8 cellular contexts compared by ENCODE assay signal in the genomic region with DNA sequence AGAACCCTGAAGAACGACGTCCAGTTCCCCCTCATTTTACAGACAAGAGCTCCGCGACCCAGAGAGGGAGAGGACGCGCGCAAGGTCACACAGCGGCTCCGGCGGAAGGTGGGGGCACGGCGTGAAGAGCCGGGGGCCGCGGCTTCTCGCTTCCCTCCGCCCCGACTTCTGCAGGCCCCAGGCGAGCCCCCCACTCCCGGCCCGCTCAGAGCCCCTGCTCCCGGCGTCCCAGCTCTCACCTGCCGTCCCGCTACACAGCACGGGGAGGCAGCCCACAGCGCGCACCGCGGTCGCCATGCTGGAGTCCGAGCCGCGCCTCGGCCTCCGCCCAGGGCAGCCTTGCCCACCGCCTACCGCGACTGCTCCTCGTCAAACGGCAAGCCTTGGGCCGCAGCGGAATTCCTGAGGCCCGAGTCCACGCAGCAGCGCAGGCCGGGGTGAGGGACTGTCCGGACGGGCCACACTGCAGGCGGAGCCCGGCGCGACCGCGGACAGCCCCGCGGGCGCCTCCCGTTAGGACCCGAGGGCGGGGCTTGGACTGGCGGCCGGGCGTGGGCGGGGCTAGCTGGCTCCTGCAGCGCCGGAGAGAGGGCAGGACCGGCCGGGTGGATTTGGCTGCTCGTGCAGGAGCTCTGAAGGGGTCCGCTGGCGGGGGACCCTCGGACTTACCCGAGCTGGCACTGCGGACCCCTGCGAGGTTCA. TPM values are rescaled to one million over a fixed set of nuclear protein-coding genes. Genes with fewer than 3 reads are reported as not detected.
DNase-seq lines count a peak whose midpoint lies in the region; ATAC-seq and TF ChIP-seq lines count a peak whose summit lies in the region.

A gene (minus strand): TSS at position 314 of the 702 bp plus-strand sequence. CDS start 17 bp downstream, at position 297.

- no peaks in the 10 kb centered on the region for H3F3A ChIP-seq in DOHH2 (ENCODE audit: control insufficient read depth, insufficient read depth)

- H4K20me1 ChIP-seq in DOHH2 (ENCODE audit: control insufficient read depth, insufficient read depth, low read depth, low read length) = peaks cover 8% of the 10 kb centered on the region

- no peaks in the 10 kb centered on the region for H3K27me3 Mint-ChIP-seq in activated T-helper 2 cell treated with anti-CD3 and anti-CD28 coated beads, Interferon-gamma antibody, Interleukin-2, Interleukin-4, amounts not matched to agents 10 μg/mL and 5 μg/mL and 100 μg/mL, durations not matched to agents 14 hours and 24 hours and 36 hours (ENCODE audit: low read depth)
- H3K27me3 Mint-ChIP-seq in nephron progenitor cell (ENCODE audit: low read depth, poor library complexity) = peaks cover 17% of the 10 kb centered on the region
- no peaks in the 10 kb centered on the region for H3K27me3 Mint-ChIP-seq in stimulated activated naive CD8-positive, alpha-beta T cell treated with anti-CD3 and anti-CD28 coated beads, Interleukin-15, amount 100 ng/mL, for 72 hours

- in situ Hi-C loops in KBM-7 (cut with MboI; ENCODE audit: low pct_unique_long_range_greater_than_20kb, low sequenced_read_pairs) = no loop called here

- ATAC-seq in GM21717 (IDR thresholded peaks at IDR 0.05; ENCODE audit: unreplicated experiment) = peak; percentile 97
- peak; percentile 92 for ATAC-seq in RWPE2 (ENCODE audit: low read depth)
- ATAC-seq in stimulated activated naive CD8-positive, alpha-beta T cell treated with anti-CD3 and anti-CD28 coated beads, Interleukin-15, amount 100 ng/mL, for 72 hours = peak; percentile 95

- intact Hi-C loops in activated T-helper 2 cell treated with anti-CD3 and anti-CD28 coated beads, Interferon-gamma antibody, Interleukin-2, Interleukin-4, amounts not matched to agents 10 μg/mL and 5 μg/mL and 100 μg/mL, durations not matched to agents 14 hours and 24 hours and 36 hours (cut with micrococcal nuclease) = loop anchor here (1.0 to 2.0 kb wide), 2 partner anchors 43 to 86 kb away; a partner anchor contains a TSS

- H3K9me2 ChIP-seq in DOHH2 (replicated peaks; ENCODE audit: control insufficient read depth, low read length) = no peaks in the 10 kb centered on the region

- H3K27me3 ChIP-seq in DOHH2 (ENCODE audit: control insufficient read depth, low read length) (no peaks in the 10 kb centered on the region), RWPE2 (ENCODE audit: insufficient read depth, poor library complexity, severe bottlenecking) (no peaks in the 10 kb centered on the region)

- peak within 1 kb of the TSS; percentile 96 for H3K4me3 Mint-ChIP-seq in activated T-helper 2 cell treated with anti-CD3 and anti-CD28 coated beads, Interferon-gamma antibody, Interleukin-2, Interleukin-4, amounts not matched to agents 10 μg/mL and 5 μg/mL and 100 μg/mL, durations not matched to agents 14 hours and 24 hours and 36 hours (ENCODE audit: low read depth)
- H3K4me3 Mint-ChIP-seq in nephron progenitor cell = peak within 1 kb of the TSS; percentile 98
- H3K4me3 Mint-ChIP-seq in stimulated activated naive CD8-positive, alpha-beta T cell treated with anti-CD3 and anti-CD28 coated beads, Interleukin-15, amount 100 ng/mL, for 72 hours = peak within 1 kb of the TSS; percentile 95 to 97

- H3K9me3 ChIP-seq in DOHH2 (ENCODE audit: control insufficient read depth, insufficient read depth, low read length) (no peaks in the 10 kb centered on the region), RWPE2 (ENCODE audit: severe bottlenecking) (no peaks in the 10 kb centered on the region)

- TF ChIP-seq CTCF in DOHH2 (IDR thresholded peaks at IDR 0.05; ENCODE audit: low read depth, low read length, poor library complexity, severe bottlenecking) = no peak
- TF ChIP-seq CTCF in RWPE2 (IDR thresholded peaks at IDR 0.05; ENCODE audit: poor library complexity, severe bottlenecking) = no peak
- no peak for TF ChIP-seq CTCF in fibroblast of pulmonary artery (IDR thresholded peaks at IDR 0.05; ENCODE audit: low read length, missing control alignments)
- no peak for TF ChIP-seq CTCF in nephron progenitor cell (IDR thresholded peaks at IDR 0.05)

- peaks cover 48% of the 10 kb centered on the region for H3K79me2 ChIP-seq in DOHH2 (ENCODE audit: control insufficient read depth, low read length)

- DNase-seq in KBM-7 (peak; percentile 82), RWPE2 (ENCODE audit: low spot score) (peak; percentile 72), fibroblast of pulmonary artery (ENCODE audit: low read depth) (peak; percentile 67), nephron progenitor cell (peak; percentile 96)
- DNase-seq in activated T-helper 2 cell treated with anti-CD3 and anti-CD28 coated beads, Interferon-gamma antibody, Interleukin-2, Interleukin-4, amounts not matched to agents 10 μg/mL and 5 μg/mL and 100 μg/mL, durations not matched to agents 14 hours and 24 hours and 36 hours (ENCODE audit: low spot score) = peak; percentile 79
- DNase-seq in stimulated activated naive CD8-positive, alpha-beta T cell treated with anti-CD3 and anti-CD28 coated beads, Interleukin-15, amount 100 ng/mL, for 72 hours = peak; percentile 87 to 91

- H3K4me3 ChIP-seq in DOHH2 (ENCODE audit: low read length) = peak within 1 kb of the TSS; percentile 91
- peak within 1 kb of the TSS; percentile 71 for H3K4me3 ChIP-seq in RWPE2 (ENCODE audit: severe bottlenecking)
- peak within 1 kb of the TSS; percentile 99 for H3K4me3 ChIP-seq in fibroblast of pulmonary artery (replicated peaks; ENCODE audit: low read depth, low read length)

- peaks cover 40% of the 10 kb centered on the region for H3K36me3 Mint-ChIP-seq in activated T-helper 2 cell treated with anti-CD3 and anti-CD28 coated beads, Interferon-gamma antibody, Interleukin-2, Interleukin-4, amounts not matched to agents 10 μg/mL and 5 μg/mL and 100 μg/mL, durations not matched to agents 14 hours and 24 hours and 36 hours (ENCODE audit: low read depth)
- H3K36me3 Mint-ChIP-seq in nephron progenitor cell (ENCODE audit: low read depth) = peaks cover 23% of the 10 kb centered on the region

- peaks cover 37% of the 10 kb centered on the region for H3K36me3 ChIP-seq in DOHH2 (ENCODE audit: control insufficient read depth, low read length)
- H3K36me3 ChIP-seq in RWPE2 (ENCODE audit: low read depth) = peaks cover 17% of the 10 kb centered on the region

- H3K27ac Mint-ChIP-seq in activated T-helper 2 cell treated with anti-CD3 and anti-CD28 coated beads, Interferon-gamma antibody, Interleukin-2, Interleukin-4, amounts not matched to agents 10 μg/mL and 5 μg/mL and 100 μg/mL, durations not matched to agents 14 hours and 24 hours and 36 hours = peak within 1 kb of the TSS; percentile 92
- peak within 1 kb of the TSS; percentile 95 for H3K27ac Mint-ChIP-seq in nephron progenitor cell
- H3K27ac Mint-ChIP-seq in stimulated activated naive CD8-positive, alpha-beta T cell treated with anti-CD3 and anti-CD28 coated beads, Interleukin-15, amount 100 ng/mL, for 72 hours = peak within 1 kb of the TSS; percentile 98

- peaks cover 32% of the 10 kb centered on the region for H3K4me1 ChIP-seq in DOHH2 (ENCODE audit: control insufficient read depth, low read length)
- peaks cover 8% of the 10 kb centered on the region for H3K4me1 ChIP-seq in RWPE2 (ENCODE audit: insufficient read depth, poor library complexity, severe bottlenecking)

- H3K9me3 Mint-ChIP-seq in activated T-helper 2 cell treated with anti-CD3 and anti-CD28 coated beads, Interferon-gamma antibody, Interleukin-2, Interleukin-4, amounts not matched to agents 10 μg/mL and 5 μg/mL and 100 μg/mL, durations not matched to agents 14 hours and 24 hours and 36 hours = no peaks in the 10 kb centered on the region
- peaks cover 8% of the 10 kb centered on the region for H3K9me3 Mint-ChIP-seq in nephron progenitor cell
- no peaks in the 10 kb centered on the region for H3K9me3 Mint-ChIP-seq in stimulated activated naive CD8-positive, alpha-beta T cell treated with anti-CD3 and anti-CD28 coated beads, Interleukin-15, amount 100 ng/mL, for 72 hours

- H3K27ac ChIP-seq in DOHH2 (ENCODE audit: low read depth, low read length) (peak within 1 kb of the TSS; percentile 70), RWPE2 (ENCODE audit: poor library complexity, severe bottlenecking) (peak within 1 kb of the TSS; percentile 62)

- H3K4me2 ChIP-seq in DOHH2 (ENCODE audit: low read length) = peak within 1 kb of the TSS; percentile 94

- H3K4me1 Mint-ChIP-seq in activated T-helper 2 cell treated with anti-CD3 and anti-CD28 coated beads, Interferon-gamma antibody, Interleukin-2, Interleukin-4, amounts not matched to agents 10 μg/mL and 5 μg/mL and 100 μg/mL, durations not matched to agents 14 hours and 24 hours and 36 hours (ENCODE audit: low read depth) = peaks cover 38% of the 10 kb centered on the region
- H3K4me1 Mint-ChIP-seq in nephron progenitor cell = peaks cover 22% of the 10 kb centered on the region
- peaks cover 49% of the 10 kb centered on the region for H3K4me1 Mint-ChIP-seq in stimulated activated naive CD8-positive, alpha-beta T cell treated with anti-CD3 and anti-CD28 coated beads, Interleukin-15, amount 100 ng/mL, for 72 hours

RNA-seq across cellular contexts. Expression of the gene that starts here (rescaled TPM):
- 90.7 and 92.4 TPM in 2 replicates for total RNA-seq in activated T-helper 2 cell treated with anti-CD3 and anti-CD28 coated beads, Interferon-gamma antibody, Interleukin-2, Interleukin-4, amounts not matched to agents 10 μg/mL and 5 μg/mL and 100 μg/mL, durations not matched to agents 14 hours and 24 hours and 36 hours

Comparison
In these comparisons a context has a peak if more than half of its experiments do, and no peak if none do; other contexts are left out.
1. Peak in every context shown above with its lines: DNase-seq, ATAC-seq, H3K4me3 ChIP-seq and H3K27ac ChIP-seq.